ENCODE assay signal across 10 cellular contexts in the genomic region with DNA sequence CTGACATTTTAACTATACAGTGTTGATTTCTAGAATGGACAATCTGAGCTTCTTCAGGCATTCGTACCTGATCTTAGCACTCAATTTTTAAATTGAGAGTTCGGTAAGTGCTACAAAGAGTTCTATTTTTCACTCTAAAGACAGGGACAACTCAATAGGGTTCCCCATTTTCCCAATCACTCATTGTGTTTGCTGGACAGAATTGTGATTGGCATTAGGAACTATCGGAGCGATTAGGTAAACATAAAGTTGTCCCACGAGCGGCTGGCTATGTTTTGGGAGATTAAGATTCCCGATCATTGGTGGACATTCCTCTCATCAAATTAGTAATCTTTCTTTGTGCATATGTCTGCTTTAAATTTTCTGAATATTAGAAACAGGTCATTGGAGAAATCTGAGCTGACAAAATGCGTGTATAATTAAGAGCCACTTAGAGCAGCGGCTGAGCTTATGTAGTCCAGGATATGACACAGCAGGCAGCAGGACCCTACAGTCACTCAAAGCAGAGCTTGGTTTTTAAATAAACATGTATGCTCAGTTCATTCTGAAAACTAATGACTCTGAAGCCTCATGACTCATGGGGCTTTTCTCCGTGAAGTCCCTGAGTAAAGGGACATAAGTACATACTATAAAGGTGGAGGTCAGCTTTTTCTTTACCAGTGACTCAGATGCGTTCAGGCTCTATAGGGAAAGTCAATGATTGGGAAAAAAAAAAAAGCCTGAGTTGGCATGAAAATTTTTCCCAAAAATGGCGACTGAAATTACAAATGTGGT.
A peak's percentile ranks its signal among the peaks of the same experiment; 100 is the strongest.
DNase-seq lines count a peak whose midpoint lies in the region; ATAC-seq, FAIRE-seq and TF ChIP-seq lines count a peak whose summit lies in the region.
"Had no signal": no experiment of that assay in that cellular context is flagged by ENCODE, and none has a peak within 500 bp of the region (broad histone marks: within the 10 kb centered on the region; RNA-seq: fewer than 3 reads in every experiment).

No MANE protein-coding gene starts in this region.

- DNase-seq in HepG2 (ENCODE audit: low spot score) (peak; percentile 49), right lobe of liver (no peak), RWPE2 (ENCODE audit: low spot score) (no peak), non-pigmented ciliary epithelial cell (ENCODE audit: low read depth) (peak; percentile 63), ecto neural progenitor cell (ENCODE audit: low spot score) (no peak), WERI-Rb-1 (no peak)
- DNase-seq in activated CD8-positive, alpha-beta memory T cell treated with anti-CD3 and anti-CD28 coated beads, Interleukin-2, amount 50 U/mL, for 4 hours = no peak

- H3K9me3 ChIP-seq in HepG2 (ENCODE audit: low read length) = no peaks in the 10 kb centered on the region
- no peaks in the 10 kb centered on the region for H3K9me3 ChIP-seq in right lobe of liver
- no peaks in the 10 kb centered on the region for H3K9me3 ChIP-seq in RWPE2 (ENCODE audit: severe bottlenecking)
- H3K9me3 ChIP-seq in WERI-Rb-1 (ENCODE audit: severe bottlenecking) = no peaks in the 10 kb centered on the region
- H3K9me3 ChIP-seq: neutrophil had no signal

- POLR2A ChIA-PET in HepG2 (lab: Yijun Ruan, JAX) = no interaction called here

- TF ChIP-seq CTCF in HepG2 (CRISPR knock-in tag; IDR thresholded peaks at IDR 0.05) = no peak
- no peak for TF ChIP-seq CTCF in right lobe of liver (IDR thresholded peaks at IDR 0.05)
- TF ChIP-seq CTCF in RWPE2 (IDR thresholded peaks at IDR 0.05; ENCODE audit: poor library complexity, severe bottlenecking) = no peak
- no peak for TF ChIP-seq CTCF in WERI-Rb-1 (IDR thresholded peaks at IDR 0.05; ENCODE audit: low read depth, low read length)

- no peak for FAIRE-seq in HepG2 (lab: Jason Lieb, UNC)

- TF ChIP-seq POLR2A in HepG2 (IDR thresholded peaks at IDR 0.05; ENCODE audit: insufficient read depth in 1 of 2, low read depth in 2 of 2, low read length in 2 of 2) (no peak), right lobe of liver (IDR thresholded peaks at IDR 0.05) (no peak)

- H3K9ac ChIP-seq in HepG2 (ENCODE audit: insufficient read depth, low read depth, low read length) = no peak overlapping the region

- no peaks in the 10 kb centered on the region for H3K4me1 ChIP-seq in HepG2 (ENCODE audit: insufficient read depth, low read length)
- H3K4me1 ChIP-seq in right lobe of liver = no peaks in the 10 kb centered on the region
- no peaks in the 10 kb centered on the region for H3K4me1 ChIP-seq in RWPE2 (ENCODE audit: insufficient read depth, poor library complexity, severe bottlenecking)

- CTCF ChIA-PET in HepG2 (lab: Yijun Ruan, JAX; ENCODE audit: low intra/inter-chr PET ratio, low total read pairs) = no interaction called here

- H3K4me2 ChIP-seq in HepG2 (ENCODE audit: low read depth, low read length) = no peak overlapping the region

- WGBS in HepG2 (ENCODE audit: low lambda C conversion rate) = 14% methylated on average over 12 of the region's 12 CpGs
- WGBS in right lobe of liver (ENCODE audit: insufficient coverage, low coverage, low lambda C conversion rate, missing lambda C conversion rate) = 51% methylated on average over 12 of the region's 12 CpGs

- H3K4me3 ChIP-seq in HepG2 (replicated peaks in 1 of 3; ENCODE audit: insufficient read depth in 1 of 3, low read depth in 2 of 3, low read length in 3 of 3) (no peak overlapping the region), right lobe of liver (no peak overlapping the region), RWPE2 (ENCODE audit: severe bottlenecking) (no peak overlapping the region), WERI-Rb-1 (ENCODE audit: low read depth, low read length) (no peak overlapping the region)

- TF ChIP-seq EP300 in HepG2 (IDR thresholded peaks at IDR 0.05; ENCODE audit: low read depth in 2 of 2, low read length in 2 of 2) (no peak), HepG2 (CRISPR knock-in tag; IDR thresholded peaks at IDR 0.05; ENCODE audit: borderline replicate concordance) (no peak)

- H3K36me3 ChIP-seq in HepG2 (replicated peaks in 1 of 2; ENCODE audit: control insufficient read depth in 1 of 2, insufficient read depth in 2 of 2, low read length in 2 of 2) (no peaks in the 10 kb centered on the region), right lobe of liver (no peaks in the 10 kb centered on the region), RWPE2 (ENCODE audit: low read depth) (no peaks in the 10 kb centered on the region), WERI-Rb-1 (no peaks in the 10 kb centered on the region)
- H3K36me3 ChIP-seq: neutrophil had no signal

- no peaks in the 10 kb centered on the region for H3K79me2 ChIP-seq in HepG2 (ENCODE audit: insufficient read depth, low read length)

- intact Hi-C loops in HepG2 (cut with micrococcal nuclease; ENCODE audit: unreplicated experiment) (no loop called here), right lobe of liver (cut with DNase I) (no loop called here)

- no peaks in the 10 kb centered on the region for H4K20me1 ChIP-seq in HepG2 (ENCODE audit: insufficient read depth, low read length)

- no TSS peak for BruUV-seq in HepG2 (replicated peaks; lab: Mats Ljungman, UMichigan)

- in situ Hi-C loops in HepG2 (cut with HindIII; ENCODE audit: extremely low pct_ligation_motif_present, low pct_unique_long_range_greater_than_20kb) = no loop called here

- H3K27me3 ChIP-seq in HepG2 (ENCODE audit: control insufficient read depth in 1 of 2, insufficient read depth in 2 of 2, low read length in 2 of 2) = no peaks in the 10 kb centered on the region
- H3K27me3 ChIP-seq in right lobe of liver = no peaks in the 10 kb centered on the region
- no peaks in the 10 kb centered on the region for H3K27me3 ChIP-seq in RWPE2 (ENCODE audit: insufficient read depth, poor library complexity, severe bottlenecking)
- no peaks in the 10 kb centered on the region for H3K27me3 ChIP-seq in WERI-Rb-1 (ENCODE audit: insufficient read depth, low read depth, severe bottlenecking)
- H3K27me3 ChIP-seq: neutrophil had no signal

- H3K27ac ChIP-seq in HepG2 (ENCODE audit: extremely low read length, insufficient read depth, low read length) = no peak overlapping the region
- H3K27ac ChIP-seq in right lobe of liver = no peak overlapping the region
- H3K27ac ChIP-seq in RWPE2 (ENCODE audit: poor library complexity, severe bottlenecking) = no peak overlapping the region
- H3K27ac ChIP-seq in WERI-Rb-1 = no peak overlapping the region
- H3K27ac ChIP-seq: C4-2B, neutrophil had no signal

- peak; percentile 78 for ATAC-seq in HepG2
- ATAC-seq in right lobe of liver = no peak
- peak; percentile 89 for ATAC-seq in HG03280 (IDR thresholded peaks at IDR 0.05; ENCODE audit: unreplicated experiment)
- ATAC-seq in RWPE2 (ENCODE audit: low read depth) = peak; percentile 83

- H2AFZ ChIP-seq in HepG2 (ENCODE audit: low read length) = no peak overlapping the region

- no peak for TF ChIP-seq RAD21 in HepG2 (CRISPR knock-in tag; IDR thresholded peaks at IDR 0.05)

TF ChIP-seq in HepG2, 621 proteins besides CTCF, POLR2A, EP300 and RAD21:
- TF ChIP-seq MAFF (IDR thresholded peaks at IDR 0.05; ENCODE audit: low read depth, low read length) (peak; percentile 69), NR2F6 (IDR thresholded peaks at IDR 0.05) (no peak), NR2F6 (CRISPR knock-in tag; IDR thresholded peaks at IDR 0.05) (no peak), MAFK (conservative IDR thresholded peaks at IDR 0.05 in 1 of 2, IDR thresholded peaks at IDR 0.05 in 1 of 2; ENCODE audit: low read length in 2 of 2) (peak; percentile 35 to 47; a peak in 2 of 4 replicates), ZNF224 (CRISPR knock-in tag; IDR thresholded peaks at IDR 0.05) (no peak), CCAR2 (optimal IDR thresholded peaks at IDR 0.05; ENCODE audit: low read depth, low read length) (no peak), FOSL2 (CRISPR knock-in tag; IDR thresholded peaks at IDR 0.05) (peak; percentile 28; the same call in 1 of the 2 replicates)
- TF ChIP-seq, protein P1, sequence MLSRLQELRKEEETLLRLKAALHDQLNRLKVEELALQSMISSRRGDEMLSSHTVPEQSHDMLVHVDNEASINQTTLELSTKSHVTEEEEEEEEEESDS (CRISPR knock-in tag; IDR thresholded peaks at IDR 0.05; ENCODE audit: borderline replicate concordance) = no peak

Comparison
In these comparisons a context has a peak if more than half of its experiments do, and no peak if none do; other contexts are left out.
1. ATAC-seq: peak in HepG2 (single experiment), HG03280 (single experiment) and RWPE2 (single experiment); none in right lobe of liver (0 of 4).
2. DNase-seq: peak in HepG2 (single experiment) and non-pigmented ciliary epithelial cell (single experiment); none in right lobe of liver (0 of 3), RWPE2 (single experiment), ecto neural progenitor cell (single experiment), WERI-Rb-1 (single experiment) and activated CD8-positive, alpha-beta memory T cell treated with anti-CD3 and anti-CD28 coated beads, Interleukin-2, amount 50 U/mL, for 4 hours (single experiment).